11 cellular contexts compared by ENCODE assay signal in the genomic region with DNA sequence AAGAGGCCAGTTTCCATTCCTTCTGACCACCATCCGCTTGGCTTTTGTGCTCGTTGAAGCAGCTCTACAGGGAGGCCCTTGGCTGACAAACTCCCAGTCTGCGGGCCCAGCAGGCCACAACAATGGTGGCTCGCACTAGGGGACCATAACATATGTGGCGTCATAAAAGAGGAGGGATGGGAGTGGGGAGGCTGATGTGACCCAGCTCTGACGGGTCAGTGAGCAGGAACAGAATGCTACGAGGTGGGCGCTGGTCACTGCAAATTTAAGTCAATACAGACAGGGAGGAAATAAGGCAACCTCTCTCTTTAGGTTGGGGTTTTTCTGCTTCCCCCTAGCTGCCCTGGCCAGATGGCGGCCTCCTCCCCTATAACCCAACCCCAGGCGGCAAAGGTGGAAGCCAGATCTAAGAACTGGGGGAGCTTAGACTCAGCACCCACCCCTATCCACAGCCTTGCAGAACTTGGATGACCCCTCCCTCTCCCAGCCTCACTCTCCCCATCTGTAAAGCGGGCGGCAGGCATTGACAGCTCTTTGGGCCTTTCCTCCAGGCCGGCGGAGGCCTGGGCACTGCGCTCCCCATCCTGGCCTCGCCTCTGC. TPM values are rescaled to one million over a fixed set of nuclear protein-coding genes. Genes with fewer than 3 reads are reported as not detected.
DNase-seq lines count a peak whose midpoint lies in the region; TF ChIP-seq lines count a peak whose summit lies in the region.
"Had no signal": no experiment of that assay in that cellular context is flagged by ENCODE, and none has a peak within 500 bp of the region (broad histone marks: within the 10 kb centered on the region; RNA-seq: fewer than 3 reads in every experiment).

No MANE protein-coding gene starts in this region.

- no peak overlapping the region for H3T11ph ChIP-seq in H9 (ENCODE audit: low read length)

- H3K27ac ChIP-seq in H9 (ENCODE audit: insufficient read length, low read depth, low read length) (no peak overlapping the region), WERI-Rb-1 (no peak overlapping the region)
- H3K27ac ChIP-seq: Peyer's patch, upper lobe of right lung had no signal

- peak; percentile 43 for DNase-seq in H9
- no peak for DNase-seq in WERI-Rb-1
- DNase-seq in progenitor cell of endocrine pancreas (ENCODE audit: low spot score, unreplicated experiment), result no peak
- no peak for DNase-seq in HUDEP-2 (lab: John Stamatoyannopoulos, UW; ENCODE audit: unreplicated experiment in 76 of 76)
- DNase-seq in GM13976 (ENCODE audit: low spot score), result no peak
- no peak for DNase-seq in AML-193 (lab: John Stamatoyannopoulos, UW)
- no peak for DNase-seq in DMS53 treated with DMSO at 0.1 percent for 48 hours (lab: John Stamatoyannopoulos, UW; ENCODE audit: unreplicated experiment)
- DNase-seq: Peyer's patch, upper lobe of right lung had no signal

- H2AFZ ChIP-seq in H9 (ENCODE audit: low read length), result no peak overlapping the region

- H2BK120ac ChIP-seq in H9 (ENCODE audit: low read depth, low read length, poor library complexity, severe bottlenecking), result no peak overlapping the region

- H3K9me3 Mint-ChIP-seq in H9 (peaks cover 8 to 10% of the 10 kb centered on the region in 2 experiments; a peak in 4 of 5 replicates), progenitor cell of endocrine pancreas (ENCODE audit: low read depth) (no peaks in the 10 kb centered on the region)

- H3K4me1 Mint-ChIP-seq in H9 (peaks cover 9 to 18% of the 10 kb centered on the region in 2 experiments), progenitor cell of endocrine pancreas (ENCODE audit: low read depth) (peaks cover 4% of the 10 kb centered on the region)

- no peaks in the 10 kb centered on the region for H3K4me1 ChIP-seq in H9 (ENCODE audit: insufficient read depth, low read length)
- H3K4me1 ChIP-seq: upper lobe of right lung had no signal

- H4K5ac ChIP-seq in H9 (ENCODE audit: insufficient read length, low read depth, low read length), result no peak overlapping the region

- H3K56ac ChIP-seq in H9 (ENCODE audit: insufficient read length, low read depth, low read length), result no peak overlapping the region

- H3K36me3 Mint-ChIP-seq in H9 (ENCODE audit: insufficient read depth in 1 of 3, low read depth in 3 of 3) (peaks cover 0 to 15% (median 2%) of the 10 kb centered on the region in 3 experiments; a peak in 5 of 7 replicates), progenitor cell of endocrine pancreas (ENCODE audit: insufficient read depth) (peaks cover 1% of the 10 kb centered on the region)

- H3K79me2 ChIP-seq in H9 (ENCODE audit: insufficient read depth, low read length), result no peaks in the 10 kb centered on the region

- in situ Hi-C loops in GM13976 (cut with MboI; ENCODE audit: low sequenced_read_pairs, unreplicated experiment), result no loop called here

- H3K4me3 ChIP-seq in WERI-Rb-1 (ENCODE audit: low read depth, low read length) (peak overlapping the region; percentile 34), iPS-11a (ENCODE audit: low read depth, low read length) (peak overlapping the region; percentile 9)
- H3K4me3 ChIP-seq: upper lobe of right lung had no signal

- H4K20me1 ChIP-seq in H9 (ENCODE audit: control insufficient read depth, insufficient read depth, insufficient read length), result no peaks in the 10 kb centered on the region

- H3K79me1 ChIP-seq in H9 (ENCODE audit: insufficient read depth, low read depth, low read length, poor library complexity, severe bottlenecking), result no peaks in the 10 kb centered on the region

- no peak overlapping the region for H2BK12ac ChIP-seq in H9 (ENCODE audit: insufficient read length, low read depth, low read length)

- no peak overlapping the region for H2BK15ac ChIP-seq in H9 (ENCODE audit: low read depth, low read length)

- H4K91ac ChIP-seq in H9 (ENCODE audit: insufficient read length, low read depth, low read length), result no peak overlapping the region

- H3K18ac ChIP-seq in H9 (ENCODE audit: insufficient read length, low read depth, low read length), result no peak overlapping the region

- H3K4ac ChIP-seq in H9 (ENCODE audit: low read depth, low read length), result no peak overlapping the region

- H3K23ac ChIP-seq in H9 (ENCODE audit: insufficient read length, low read depth, low read length), result no peak overlapping the region

- no peak overlapping the region for H3K9ac ChIP-seq in H9 (ENCODE audit: extremely low read depth, insufficient read length, low read length)

- H3K4me2 ChIP-seq in H9 (ENCODE audit: insufficient read depth, insufficient read length, low read length), result peak overlapping the region; percentile 28

- H4K8ac ChIP-seq in H9 (replicated peaks; ENCODE audit: insufficient read length, low read depth, low read length), result no peak overlapping the region

- no peaks in the 10 kb centered on the region for H3K9me3 ChIP-seq in H9 (ENCODE audit: control insufficient read depth, low read depth, low read length)
- peaks cover 5% of the 10 kb centered on the region for H3K9me3 ChIP-seq in WERI-Rb-1 (ENCODE audit: severe bottlenecking)
- H3K9me3 ChIP-seq: Peyer's patch, upper lobe of right lung had no signal

- H3K14ac ChIP-seq in H9 (ENCODE audit: insufficient read depth, low read length), result no peak overlapping the region

- no peaks in the 10 kb centered on the region; the same call in 1 of the 2 replicates for H3K27me3 ChIP-seq in H9 (ENCODE audit: insufficient read depth, low read length)
- H3K27me3 ChIP-seq in WERI-Rb-1 (ENCODE audit: insufficient read depth, low read depth, severe bottlenecking), result no peaks in the 10 kb centered on the region
- H3K27me3 ChIP-seq: Peyer's patch had no signal

- no peak overlapping the region for H2BK20ac ChIP-seq in H9 (ENCODE audit: low read depth, low read length, poor library complexity, severe bottlenecking)

- H3K4me3 Mint-ChIP-seq in H9 (peak overlapping the region; percentile 57 to 82), progenitor cell of endocrine pancreas (ENCODE audit: low read depth) (peak overlapping the region; percentile 57)

- WGBS in H9 (ENCODE audit: extremely low coverage, insufficient read length, low lambda C conversion rate), result no CpG with 5 or more reads among the region's 16 CpGs

- peaks cover 55% of the 10 kb centered on the region for H3K27me3 Mint-ChIP-seq in H9 (ENCODE audit: low read depth)
- H3K27me3 Mint-ChIP-seq in progenitor cell of endocrine pancreas, result peaks cover 32% of the 10 kb centered on the region

- H2BK5ac ChIP-seq in H9 (ENCODE audit: insufficient read length, low read length), result no peak overlapping the region

- H3K27ac Mint-ChIP-seq in H9 (no peak overlapping the region), progenitor cell of endocrine pancreas (no peak overlapping the region)
- H3K27ac Mint-ChIP-seq: memory B cell had no signal

- H3K36me3 ChIP-seq in WERI-Rb-1, result no peaks in the 10 kb centered on the region; the same call in 1 of the 2 replicates
- H3K36me3 ChIP-seq: Peyer's patch, upper lobe of right lung had no signal

- no peak for TF ChIP-seq CTCF in H9 (conservative IDR thresholded peaks at IDR 0.05)
- TF ChIP-seq CTCF in WERI-Rb-1 (IDR thresholded peaks at IDR 0.05; ENCODE audit: low read depth, low read length), result no peak
- TF ChIP-seq CTCF in progenitor cell of endocrine pancreas (IDR thresholded peaks at IDR 0.05; ENCODE audit: unreplicated experiment), result no peak
- TF ChIP-seq CTCF in GM13976 (IDR thresholded peaks at IDR 0.05; ENCODE audit: borderline replicate concordance, control extremely low read depth, extremely low read depth, insufficient read depth, missing control alignments), result no peak

- no peaks in the 10 kb centered on the region for H3K23me2 ChIP-seq in H9 (ENCODE audit: insufficient read length, low read depth, low read length, poor library complexity, severe bottlenecking)

- H2AK5ac ChIP-seq in H9 (ENCODE audit: insufficient read length, low read length), result no peak overlapping the region

RNA-seq across cellular contexts. Expression of gene FRRS1L, which starts 0.8 kb away (rescaled TPM):
- total RNA-seq in H9 (2021) (3.3 and 3.5 TPM in 2 replicates), progenitor cell of endocrine pancreas (4.9 and 6.1 TPM in 2 replicates)

RNA-seq across cellular contexts. Expression of gene TMEM245, which starts 46.5 kb away (rescaled TPM):
- total RNA-seq in H9 (2021) (37.9 and 38.3 TPM in 2 replicates), progenitor cell of endocrine pancreas (51.1 and 57.2 TPM in 2 replicates)
